ENCODE assay signal across 9 cellular contexts in genomic region chr2:219452361-219453317, GRCh38. TPM values are rescaled to one million over a fixed set of nuclear protein-coding genes. Genes with fewer than 3 reads are reported as not detected.
DNase-seq lines count a peak whose midpoint lies in the region; ATAC-seq and TF ChIP-seq lines count a peak whose summit lies in the region.
"Had no signal": no experiment of that assay in that cellular context is flagged by ENCODE, and none has a peak within 500 bp of the region (broad histone marks: within the 10 kb centered on the region; RNA-seq: fewer than 3 reads in every experiment).

No MANE protein-coding gene starts in this region.

- CTCF ChIA-PET in WTC11 (lab: Charles Lee) = interaction anchor here (0.6 to 2.6 kb wide), 14 partner anchors 10 to 77 kb away, joined by 3 to 7 read pairs (median 4); partner anchors contain the start of gene SPEG
- CTCF ChIA-PET in activated CD4-positive, alpha-beta T cell treated with anti-CD3 and anti-CD28 coated beads for 36 hours (lab: Charles Lee) = interaction anchor here (0.6 to 0.8 kb wide), 2 partner anchors 34 to 44 kb away, joined by 3 to 4 read pairs; no protein-coding TSS in a partner anchor

- H3K4me1 ChIP-seq in heart left ventricle (peaks cover 0 to 47% (median 19%) of the 10 kb centered on the region in 12 donors), skeletal muscle satellite cell (ENCODE audit: control insufficient read depth, insufficient read depth, low read length) (peaks cover 40% of the 10 kb centered on the region)

- TF ChIP-seq CTCF in WTC11 (IDR thresholded peaks at IDR 0.05) (no peak), heart left ventricle (IDR thresholded peaks at IDR 0.05) (no peak)

- POLR2A ChIA-PET in WTC11 (lab: Charles Lee) = interaction anchor here (1.1 to 1.3 kb wide), 3 partner anchors 10 to 65 kb away, joined by 3 read pairs; partner anchors contain the start of gene DNPEP
- POLR2A ChIA-PET in activated CD4-positive, alpha-beta T cell treated with anti-CD3 and anti-CD28 coated beads for 36 hours (lab: Charles Lee) = no interaction called here

- no peaks in the 10 kb centered on the region for H3K36me3 Mint-ChIP-seq in WTC11
- H3K36me3 Mint-ChIP-seq in activated CD4-positive, alpha-beta T cell treated with anti-CD3 and anti-CD28 coated beads for 36 hours (ENCODE audit: low read depth) = no peaks in the 10 kb centered on the region

- H3K4me3 Mint-ChIP-seq in WTC11 = no peak overlapping the region
- no peak overlapping the region for H3K4me3 Mint-ChIP-seq in activated CD4-positive, alpha-beta T cell treated with anti-CD3 and anti-CD28 coated beads for 36 hours

- H3K27me3 Mint-ChIP-seq in WTC11 (ENCODE audit: low read depth) = peaks cover 5% of the 10 kb centered on the region
- H3K27me3 Mint-ChIP-seq in activated CD4-positive, alpha-beta T cell treated with anti-CD3 and anti-CD28 coated beads for 36 hours = peaks cover 8% of the 10 kb centered on the region

- ATAC-seq in WTC11 (no peak), heart left ventricle (peak; percentile 52 to 81 (median 70)), HG03159 (IDR thresholded peaks at IDR 0.05; ENCODE audit: unreplicated experiment) (no peak)
- ATAC-seq in activated CD4-positive, alpha-beta T cell treated with anti-CD3 and anti-CD28 coated beads for 36 hours = no peak

- H3K4me3 ChIP-seq in heart left ventricle (no peak overlapping the region), skeletal muscle satellite cell (ENCODE audit: low read length) (peak overlapping the region; percentile 38)

- H3K9me3 ChIP-seq in heart left ventricle (no peaks in the 10 kb centered on the region), skeletal muscle satellite cell (replicated peaks; ENCODE audit: low read length) (no peaks in the 10 kb centered on the region)

- intact Hi-C loops in heart left ventricle (cut with DNase I) = loop anchor here in 2 of 10 donors (2.0 to 10.0 kb wide), 2 partner anchors 18 to 48 kb away; partner anchors contain the start of gene SPEG (in 1 of the 2)
- intact Hi-C loops in activated CD4-positive, alpha-beta T cell treated with anti-CD3 and anti-CD28 coated beads for 36 hours (cut with DNase I, micrococcal nuclease) = no loop called here

- peak overlapping the region; percentile 69 for H3K9ac ChIP-seq in skeletal muscle satellite cell (ENCODE audit: low read depth, low read length)

- peak overlapping the region; percentile 78 to 96 (median 90) for H3K27ac ChIP-seq in heart left ventricle

- WGBS in heart left ventricle, 4 donors = 50 to 57% (median 56%) methylated on average over 22 to 23 of the region's 23 CpGs

- H3K27me3 ChIP-seq in heart left ventricle = peaks cover 0 to 23% (median 0%) of the 10 kb centered on the region in 9 donors
- H3K27me3 ChIP-seq in skeletal muscle satellite cell (ENCODE audit: control insufficient read depth, insufficient read depth, low read length) = no peaks in the 10 kb centered on the region

- no peaks in the 10 kb centered on the region for H3K9me3 Mint-ChIP-seq in WTC11
- H3K9me3 Mint-ChIP-seq in activated CD4-positive, alpha-beta T cell treated with anti-CD3 and anti-CD28 coated beads for 36 hours (ENCODE audit: low read depth) = no peaks in the 10 kb centered on the region

- peaks cover 0 to 29% (median 0%) of the 10 kb centered on the region in 9 donors for H3K36me3 ChIP-seq in heart left ventricle
- peaks cover 13% of the 10 kb centered on the region for H3K36me3 ChIP-seq in skeletal muscle satellite cell (ENCODE audit: insufficient read depth, low read length)

- H3K27ac Mint-ChIP-seq in WTC11 = peak overlapping the region; percentile 61; the same call in 1 of the 2 replicates
- no peak overlapping the region for H3K27ac Mint-ChIP-seq in activated CD4-positive, alpha-beta T cell treated with anti-CD3 and anti-CD28 coated beads for 36 hours

- H3K4me1 Mint-ChIP-seq in WTC11 = peaks cover 5% of the 10 kb centered on the region
- peaks cover under 1% of the 10 kb centered on the region for H3K4me1 Mint-ChIP-seq in activated CD4-positive, alpha-beta T cell treated with anti-CD3 and anti-CD28 coated beads for 36 hours

- no peak for TF ChIP-seq POLR2A in heart left ventricle (IDR thresholded peaks at IDR 0.05)

- peak; percentile 92 for DNase-seq in GM04504 (ENCODE audit: low read depth)
- peak; percentile 11 for DNase-seq in WTC11 (ENCODE audit: low spot score)
- peak; percentile 64 to 86 (median 68) for DNase-seq in heart left ventricle
- DNase-seq in activated T-cell treated with anti-CD3 and anti-CD28 coated beads, Interleukin-2, amount 50 U/mL, for 1 hour = no peak
- DNase-seq in activated CD4-positive, alpha-beta T cell treated with anti-CD3 and anti-CD28 coated beads for 36 hours = no peak
- DNase-seq in inferior parietal cortex (ENCODE audit: extremely low spot score) = no peak

- peak overlapping the region; percentile 74 for H3K4me2 ChIP-seq in skeletal muscle satellite cell (ENCODE audit: low read length)

TF ChIP-seq in WTC11, 78 proteins besides CTCF, POLR2A, EP300 and RAD21:
- TF ChIP-seq STAT6 (CRISPR knock-in tag; conservative IDR thresholded peaks at IDR 0.05; ENCODE audit: low read depth) (no peak), GTF2I (CRISPR knock-in tag; conservative IDR thresholded peaks at IDR 0.05) (no peak), ZNF281 (CRISPR knock-in tag; IDR thresholded peaks at IDR 0.05) (no peak), ZNF396 (CRISPR knock-in tag; IDR thresholded peaks at IDR 0.05; ENCODE audit: borderline replicate concordance) (no peak)

RNA-seq across cellular contexts. Expression of gene SPEG, which starts 18.0 kb away (rescaled TPM):
- total RNA-seq in WTC11 (2021) (55.3 to 62.7 TPM (median 57.8 TPM) in 3 replicates), heart left ventricle (100 to 1,000 TPM in 6 of 9 donors, 10 to 100 TPM in 3; 93.6 to 150 (median 114) TPM)
- polyA plus RNA-seq in heart left ventricle = 10 to 100 TPM; 64.8 to 92.2 TPM
- 9.6 and 11.4 TPM in 2 replicates for total RNA-seq in skeletal muscle satellite cell (2012; rRNA removed)
- 1 to 10 TPM in 1 of 2 experiments, under 1 TPM in 1; 0.89 to 1.4 TPM for total RNA-seq in activated CD4-positive, alpha-beta T cell treated with anti-CD3 and anti-CD28 coated beads for 36 hours

RNA-seq across cellular contexts. Expression of gene DES, which starts 34.5 kb away (rescaled TPM):
- total RNA-seq in WTC11 (2021) (1.6 to 3.5 TPM (median 2.8 TPM) in 3 replicates), heart left ventricle (over 10,000 TPM in 8 of 9 donors, 1,000 to 10,000 TPM in 1; 9,618 to 28,674 (median 17,979) TPM)
- polyA plus RNA-seq in heart left ventricle = over 10,000 TPM; 15,024 to 19,385 TPM
- total RNA-seq in skeletal muscle satellite cell (2012; rRNA removed) = 73.8 and 446 TPM in 2 replicates
- total RNA-seq in activated CD4-positive, alpha-beta T cell treated with anti-CD3 and anti-CD28 coated beads for 36 hours = not detected
- total RNA-seq: epithelial cell of proximal tubule had no signal

RNA-seq across cellular contexts. Expression of gene GMPPA, which starts 46.1 kb away (rescaled TPM):
- 44.2 to 51.9 TPM (median 49.5 TPM) in 3 replicates for total RNA-seq in WTC11 (2021)
- total RNA-seq in heart left ventricle = 10 to 100 TPM; 15.8 to 31.6 (median 20.1) TPM
- polyA plus RNA-seq in heart left ventricle = 10 to 100 TPM; 18.2 to 35.5 TPM
- 51.2 and 71.9 TPM in 2 replicates for total RNA-seq in skeletal muscle satellite cell (2012; rRNA removed)
- 10 to 100 TPM; 35.2 to 35.5 TPM for total RNA-seq in activated CD4-positive, alpha-beta T cell treated with anti-CD3 and anti-CD28 coated beads for 36 hours

Comparison
In these comparisons a context has a peak if more than half of its experiments do, and no peak if none do; other contexts are left out.
1. DNase-seq: peak in GM04504 (single experiment), WTC11 (single experiment) and heart left ventricle (5 of 5); none in activated T-cell treated with anti-CD3 and anti-CD28 coated beads, Interleukin-2, amount 50 U/mL, for 1 hour (single experiment), activated CD4-positive, alpha-beta T cell treated with anti-CD3 and anti-CD28 coated beads for 36 hours (single experiment) and inferior parietal cortex (single experiment).
2. ATAC-seq: peak in heart left ventricle (4 of 4); none in WTC11 (single experiment), activated CD4-positive, alpha-beta T cell treated with anti-CD3 and anti-CD28 coated beads for 36 hours (single experiment) and HG03159 (single experiment).
3. RNA of gene SPEG, which starts 18.0 kb away (total RNA-seq): 93.6 to 150 TPM in heart left ventricle and 55.3 to 62.7 TPM in WTC11; 0.89 to 1.4 TPM in activated CD4-positive, alpha-beta T cell treated with anti-CD3 and anti-CD28 coated beads for 36 hours; every median in the first group is over 10 times any median in the second.
4. RNA of gene DES, which starts 34.5 kb away (total RNA-seq): 9,618 to 28,674 TPM in heart left ventricle; 1.6 to 3.5 TPM in WTC11 and not detected in activated CD4-positive, alpha-beta T cell treated with anti-CD3 and anti-CD28 coated beads for 36 hours; every median in the first group is over 1,000 times any median in the second.